In genomic region chr13:114314074-114314912, GRCh38 we compare ENCODE assay signal across 8 cellular contexts. TPM values are rescaled to one million over a fixed set of nuclear protein-coding genes. Genes with fewer than 3 reads are reported as not detected.
DNase-seq lines count a peak whose midpoint lies in the region; ATAC-seq and TF ChIP-seq lines count a peak whose summit lies in the region.

Gene CHAMP1 (plus strand): TSS chr13:114314503. CDS start chr13:114323843, 9,340 bp downstream.

- no peaks in the 10 kb centered on the region; the same call in 1 of the 2 replicates for H3K36me3 ChIP-seq in BJ (ENCODE audit: control insufficient read depth, insufficient read depth, low read length)

- no peaks in the 10 kb centered on the region for H3K27me3 ChIP-seq in BJ (ENCODE audit: control insufficient read depth, insufficient read depth, low read length)

- peak; percentile 76 for DNase-seq in BJ (ENCODE audit: low read depth)
- peak; percentile 62 for DNase-seq in GM19240 (ENCODE audit: insufficient read length, low spot score)
- peak; percentile 71 to 94 for DNase-seq in NCI-H524 (lab: John Stamatoyannopoulos, UW)
- DNase-seq in activated CD4-positive, alpha-beta T cell treated with anti-CD3 and anti-CD28 coated beads for 48 hours, result peak; percentile 97
- DNase-seq in kidney tubule cell (ENCODE audit: low spot score), result peak; percentile 96
- peak; percentile 70 to 78 for DNase-seq in stimulated activated CD4-positive, alpha-beta T cell treated with anti-CD3 and anti-CD28 coated beads, Interleukin-1b, Interleukin-23, amount 100 ng/mL, for 1 hour (ENCODE audit: low read depth in 2 of 2)

- CTCF ChIA-PET in BJ (lab: Yijun Ruan, JAX), result no interaction called here

- TF ChIP-seq CTCF in BJ (IDR thresholded peaks at IDR 0.05; ENCODE audit: insufficient read depth, low read depth, low read length), result no peak

- POLR2A ChIA-PET in BJ (lab: Charles Lee), result no interaction called here

- ATAC-seq in HG03457 (IDR thresholded peaks at IDR 0.05; ENCODE audit: unreplicated experiment), result peak; percentile 71

- peak within 1 kb of the TSS; percentile 85 for H3K27ac ChIP-seq in cingulate gyrus (ENCODE audit: low read depth, low read length)

- H3K4me3 ChIP-seq in BJ (ENCODE audit: low read depth, low read length), result peak within 1 kb of the TSS; percentile 68

RNA-seq across cellular contexts. Expression of gene CHAMP1, which starts in this region (rescaled TPM):
- 24.8 and 31.2 TPM in 2 replicates for polyA plus RNA-seq in BJ (2011; rRNA removed)
- polyA minus RNA-seq in BJ (2011; rRNA and poly(A)+ RNA removed), result 6.6 and 7.9 TPM in 2 replicates

Comparison
In these comparisons a context has a peak if more than half of its experiments do, and no peak if none do; other contexts are left out.
1. Peak in every context shown above with its lines: DNase-seq, ATAC-seq, H3K4me3 ChIP-seq and H3K27ac ChIP-seq.